Comparison of ENCODE assay signal across 8 cellular contexts in the genomic region with DNA sequence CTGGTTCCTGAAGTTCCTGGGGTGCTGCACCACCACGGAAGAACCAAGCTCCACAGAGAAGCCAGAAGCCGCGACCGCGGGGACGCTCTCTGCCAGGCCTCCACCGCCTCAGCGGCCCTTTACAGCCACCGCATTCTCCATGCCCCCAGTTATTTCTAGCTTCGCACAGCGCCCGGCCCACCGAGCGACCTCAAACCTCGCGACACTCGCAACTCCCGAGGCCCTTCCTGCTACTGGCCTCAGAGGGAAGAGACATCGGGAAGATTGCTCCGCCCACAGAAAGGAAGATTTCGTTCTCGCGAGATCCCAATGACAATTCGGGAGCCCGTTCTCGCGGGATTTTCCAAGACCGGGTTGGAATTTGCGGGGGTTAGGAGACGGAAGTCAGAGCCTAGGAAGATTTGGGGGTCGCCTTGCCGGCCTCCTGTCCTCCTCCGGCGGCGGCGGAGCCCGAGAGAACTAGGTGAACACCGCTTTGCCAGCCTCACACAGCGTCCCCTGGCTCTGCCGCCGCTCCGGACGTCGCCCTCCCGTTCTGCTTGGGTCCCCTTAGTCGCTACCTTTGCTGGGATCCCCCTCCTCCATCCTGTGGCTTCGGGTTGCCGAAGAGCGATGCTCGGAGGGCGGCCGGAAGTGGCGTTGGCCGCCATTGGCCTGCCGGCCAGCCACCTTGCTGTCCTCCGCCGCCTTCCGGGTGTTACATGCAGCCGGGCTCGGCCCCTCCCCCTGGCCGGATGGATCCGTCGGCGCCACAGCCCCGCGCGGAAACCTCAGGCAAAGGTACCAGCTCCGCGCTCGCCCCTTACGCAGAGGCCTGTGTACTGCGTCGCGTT. TPM values are rescaled to one million over a fixed set of nuclear protein-coding genes. Genes with fewer than 3 reads are reported as not detected.
A peak's percentile ranks its signal among the peaks of the same experiment; 100 is the strongest.
DNase-seq lines count a peak whose midpoint lies in the region; ATAC-seq lines count a peak whose summit lies in the region.

A gene with protein sequence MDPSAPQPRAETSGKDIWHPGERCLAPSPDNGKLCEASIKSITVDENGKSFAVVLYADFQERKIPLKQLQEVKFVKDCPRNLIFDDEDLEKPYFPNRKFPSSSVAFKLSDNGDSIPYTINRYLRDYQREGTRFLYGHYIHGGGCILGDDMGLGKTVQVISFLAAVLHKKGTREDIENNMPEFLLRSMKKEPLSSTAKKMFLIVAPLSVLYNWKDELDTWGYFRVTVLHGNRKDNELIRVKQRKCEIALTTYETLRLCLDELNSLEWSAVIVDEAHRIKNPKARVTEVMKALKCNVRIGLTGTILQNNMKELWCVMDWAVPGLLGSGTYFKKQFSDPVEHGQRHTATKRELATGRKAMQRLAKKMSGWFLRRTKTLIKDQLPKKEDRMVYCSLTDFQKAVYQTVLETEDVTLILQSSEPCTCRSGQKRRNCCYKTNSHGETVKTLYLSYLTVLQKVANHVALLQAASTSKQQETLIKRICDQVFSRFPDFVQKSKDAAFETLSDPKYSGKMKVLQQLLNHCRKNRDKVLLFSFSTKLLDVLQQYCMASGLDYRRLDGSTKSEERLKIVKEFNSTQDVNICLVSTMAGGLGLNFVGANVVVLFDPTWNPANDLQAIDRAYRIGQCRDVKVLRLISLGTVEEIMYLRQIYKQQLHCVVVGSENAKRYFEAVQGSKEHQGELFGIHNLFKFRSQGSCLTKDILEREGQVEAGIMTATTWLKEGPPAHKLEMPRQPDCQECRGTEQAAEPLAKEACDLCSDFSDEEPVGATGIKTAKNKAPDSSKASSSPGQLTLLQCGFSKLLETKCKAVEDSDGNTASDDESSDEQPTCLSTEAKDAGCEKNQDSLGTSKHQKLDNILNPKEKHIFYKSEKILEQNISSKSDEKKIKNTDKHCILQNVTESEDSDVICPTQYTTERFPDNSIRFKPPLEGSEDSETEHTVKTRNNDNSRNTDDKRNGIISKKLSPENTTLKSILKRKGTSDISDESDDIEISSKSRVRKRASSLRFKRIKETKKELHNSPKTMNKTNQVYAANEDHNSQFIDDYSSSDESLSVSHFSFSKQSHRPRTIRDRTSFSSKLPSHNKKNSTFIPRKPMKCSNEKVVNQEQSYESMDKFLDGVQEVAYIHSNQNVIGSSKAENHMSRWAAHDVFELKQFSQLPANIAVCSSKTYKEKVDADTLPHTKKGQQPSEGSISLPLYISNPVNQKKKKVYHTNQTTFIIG (N-terminal part only) (plus strand): TSS at position 387 of the 833 bp plus-strand sequence. CDS start 348 bp downstream, at position 735.

- DNase-seq in Caki2 (ENCODE audit: low read depth): peak; percentile 98
- peak; percentile 98 for DNase-seq in HT1080 (ENCODE audit: low read depth)
- DNase-seq in NOMO-1 (lab: John Stamatoyannopoulos, UW; ENCODE audit: unreplicated experiment in 2 of 2): peak; percentile 90 to 94
- DNase-seq in activated CD8-positive, alpha-beta memory T cell treated with anti-CD3 and anti-CD28 coated beads for 24 hours: peak; percentile 96
- peak; percentile 84 to 89 (median 85) for DNase-seq in effector memory CD4-positive, alpha-beta T cell
- peak; percentile 97 to 99 for DNase-seq in lung microvascular endothelial cell (ENCODE audit: low read depth in 2 of 2)
- DNase-seq in stimulated activated CD8-positive, alpha-beta memory T cell treated with anti-CD3 and anti-CD28 coated beads, Interleukin-15, amount 100 ng/mL, for 1 hour (ENCODE audit: low read depth): peak; percentile 78

- in situ Hi-C loops in Caki2 (cut with HindIII; ENCODE audit: low pct_unique_long_range_greater_than_20kb, low sequenced_read_pairs): no loop called here

- no peak within 1 kb of the TSS for H3K4me3 ChIP-seq in effector memory CD4-positive, alpha-beta T cell (ENCODE audit: insufficient read depth, low read depth, low read length, poor library complexity, severe bottlenecking)

- H3K27ac ChIP-seq in effector memory CD4-positive, alpha-beta T cell (ENCODE audit: insufficient read depth, low read length, poor library complexity, severe bottlenecking): no peak within 1 kb of the TSS

- H3K9me3 ChIP-seq in effector memory CD4-positive, alpha-beta T cell (ENCODE audit: control insufficient read depth, low read length): no peaks in the 10 kb centered on the region

- H3K27me3 ChIP-seq in effector memory CD4-positive, alpha-beta T cell (replicated peaks; ENCODE audit: control insufficient read depth, insufficient read depth, low read length, poor library complexity, severe bottlenecking): no peaks in the 10 kb centered on the region

- peaks cover 5% of the 10 kb centered on the region for H3K36me3 ChIP-seq in effector memory CD4-positive, alpha-beta T cell (ENCODE audit: control insufficient read depth, insufficient read depth, low read length)

- peaks cover 6% of the 10 kb centered on the region for H3K4me1 ChIP-seq in effector memory CD4-positive, alpha-beta T cell (ENCODE audit: control insufficient read depth, insufficient read depth, low read length, poor library complexity, severe bottlenecking)

- ATAC-seq in GM21423 (IDR thresholded peaks at IDR 0.05; ENCODE audit: unreplicated experiment): peak; percentile 91

RNA-seq across cellular contexts. Expression of the gene that starts here (rescaled TPM):
- 24.3 and 26.8 TPM in 2 replicates for total RNA-seq in Caki2 (2014; rRNA removed; shearing (Covaris generic); ENCODE audit: low replicate concordance)
- total RNA-seq in HT1080 (2014; rRNA removed; shearing (Covaris generic)): 33.2 and 33.6 TPM in 2 replicates
- 23.2 and 25.8 TPM in 2 replicates for polyA plus RNA-seq in HT1080 (2015; cell fraction: cytosol; rRNA removed)
- polyA plus RNA-seq in HT1080 (2015; cell fraction: nucleus; rRNA removed): 26.4 and 35.3 TPM in 2 replicates
- total RNA-seq in lung microvascular endothelial cell: 29.9 and 48.2 TPM in 2 replicates
